ENCODE assay signal across 8 cellular contexts in genomic region chrX:53421125-53421524, GRCh38. TPM values are rescaled to one million over a fixed set of nuclear protein-coding genes. Genes with fewer than 3 reads are reported as not detected.
A peak's percentile ranks its signal among the peaks of the same experiment; 100 is the strongest.
DNase-seq lines count a peak whose midpoint lies in the region; ATAC-seq, FAIRE-seq and TF ChIP-seq lines count a peak whose summit lies in the region.

No MANE protein-coding gene starts in this region.

- DNase-seq in CD8-positive, alpha-beta memory T cell = no peak
- DNase-seq in M059J (ENCODE audit: low read depth) (peak; percentile 7), nephron progenitor cell (no peak), frontal cortex (ENCODE audit: low spot score in 2 of 2) (no peak), medulla oblongata (ENCODE audit: extremely low spot score) (no peak)
- DNase-seq in central memory CD4-positive, alpha-beta T cell = no peak

- TF ChIP-seq CTCF in nephron progenitor cell (IDR thresholded peaks at IDR 0.05) = no peak

- H3K27me3 Mint-ChIP-seq in CD8-positive, alpha-beta memory T cell = no peaks in the 10 kb centered on the region
- H3K27me3 Mint-ChIP-seq in nephron progenitor cell (ENCODE audit: low read depth, poor library complexity) = no peaks in the 10 kb centered on the region

- H3K9me3 Mint-ChIP-seq in CD8-positive, alpha-beta memory T cell = no peaks in the 10 kb centered on the region
- H3K9me3 Mint-ChIP-seq in nephron progenitor cell = peaks cover 58% of the 10 kb centered on the region

- peaks cover 32 to 40% (median 36%) of the 10 kb centered on the region in 3 donors for H3K4me1 Mint-ChIP-seq in CD8-positive, alpha-beta memory T cell
- peaks cover 29% of the 10 kb centered on the region for H3K4me1 Mint-ChIP-seq in nephron progenitor cell

- peaks cover 0 to 16% (median 1%) of the 10 kb centered on the region in 3 donors for H3K36me3 Mint-ChIP-seq in CD8-positive, alpha-beta memory T cell
- peaks cover 12% of the 10 kb centered on the region for H3K36me3 Mint-ChIP-seq in nephron progenitor cell (ENCODE audit: low read depth)

- H3K4me3 ChIP-seq in CD8-positive, alpha-beta memory T cell (ENCODE audit: low read length) = peak overlapping the region; percentile 82
- peak overlapping the region; percentile 82 to 90 for H3K4me3 ChIP-seq in duodenal mucosa (ENCODE audit: low read depth in 1 of 2, low read length in 2 of 2)

- no peak for FAIRE-seq in frontal cortex (lab: Jason Lieb, UNC)

- no peaks in the 10 kb centered on the region for H3K27me3 ChIP-seq in CD8-positive, alpha-beta memory T cell (ENCODE audit: insufficient read depth, low read length, poor library complexity, severe bottlenecking)
- H3K27me3 ChIP-seq in duodenal mucosa (ENCODE audit: control insufficient read depth in 1 of 2, insufficient read depth in 2 of 2, low read length in 2 of 2) = no peaks in the 10 kb centered on the region

- no peaks in the 10 kb centered on the region for H3K36me3 ChIP-seq in CD8-positive, alpha-beta memory T cell (ENCODE audit: insufficient read depth, low read length)
- H3K36me3 ChIP-seq in duodenal mucosa (ENCODE audit: control insufficient read depth in 1 of 2, insufficient read depth in 2 of 2, low read length in 2 of 2) = no peaks in the 10 kb centered on the region

- POLR2A ChIA-PET in CD8-positive, alpha-beta memory T cell (lab: Charles Lee) = interaction anchor here (1.6 kb wide), 1 partner anchor 133 kb away, joined by 3 read pairs; no protein-coding TSS in a partner anchor

- CTCF ChIA-PET in CD8-positive, alpha-beta memory T cell (lab: Charles Lee) = interaction anchor here (0.6 kb wide), 1 partner anchor 588 kb away, joined by 3 read pairs; no protein-coding TSS in a partner anchor

- H3K27ac Mint-ChIP-seq in CD8-positive, alpha-beta memory T cell = peak overlapping the region in 7 of 8 donors; percentile 88 to 100 (median 99)
- H3K27ac Mint-ChIP-seq in nephron progenitor cell = no peak overlapping the region

- H3K4me1 ChIP-seq in CD8-positive, alpha-beta memory T cell (ENCODE audit: insufficient read depth, low read length) = peaks cover 20% of the 10 kb centered on the region
- H3K4me1 ChIP-seq in duodenal mucosa (ENCODE audit: control insufficient read depth in 1 of 2, insufficient read depth in 2 of 2, low read length in 2 of 2) = peaks cover 10 to 19% of the 10 kb centered on the region in 2 donors

- H3K4me3 Mint-ChIP-seq in CD8-positive, alpha-beta memory T cell = peak overlapping the region; percentile 90 to 99 (median 94)
- peak overlapping the region; percentile 98 for H3K4me3 Mint-ChIP-seq in nephron progenitor cell

- peak overlapping the region; percentile 77 to 91 for H3K9ac ChIP-seq in duodenal mucosa (ENCODE audit: low read depth in 1 of 2, low read length in 2 of 2)

- peak overlapping the region; percentile 98 for H3K27ac ChIP-seq in CD8-positive, alpha-beta memory T cell (ENCODE audit: low read depth, low read length)
- H3K27ac ChIP-seq in duodenal mucosa (ENCODE audit: low read depth, low read length) = no peak overlapping the region

- no peak for ATAC-seq in GM19467 (IDR thresholded peaks at IDR 0.05; ENCODE audit: unreplicated experiment)

- no peaks in the 10 kb centered on the region for H3K9me3 ChIP-seq in CD8-positive, alpha-beta memory T cell (ENCODE audit: low read length)
- no peaks in the 10 kb centered on the region for H3K9me3 ChIP-seq in duodenal mucosa (ENCODE audit: control insufficient read depth in 1 of 2, low read length in 2 of 2)

RNA-seq across cellular contexts. Expression of gene SMC1A, which starts 1.3 kb away (rescaled TPM):
- total RNA-seq in CD8-positive, alpha-beta memory T cell = 100 to 1,000 TPM; 143 to 158 TPM
- 79.1 TPM for polyA plus RNA-seq in CD8-positive, alpha-beta memory T cell
- 34.4 and 80.2 TPM in 2 replicates for total RNA-seq in M059J (2014; rRNA removed; shearing (Covaris generic))
- total RNA-seq in frontal cortex = 13.9 TPM

RNA-seq across cellular contexts. Expression of gene RIBC1, which starts 1.5 kb away (rescaled TPM):
- 1 to 10 TPM; 1.2 TPM for total RNA-seq in CD8-positive, alpha-beta memory T cell
- 0.26 TPM for polyA plus RNA-seq in CD8-positive, alpha-beta memory T cell
- 0.94 and 2.2 TPM in 2 replicates for total RNA-seq in M059J (2014; rRNA removed; shearing (Covaris generic))
- 0.41 TPM for total RNA-seq in frontal cortex

RNA-seq across cellular contexts. Expression of gene HSD17B10, which starts 13.0 kb away (rescaled TPM):
- total RNA-seq in CD8-positive, alpha-beta memory T cell = 100 to 1,000 TPM; 150 to 155 TPM
- polyA plus RNA-seq in CD8-positive, alpha-beta memory T cell = 151 TPM
- 118 and 120 TPM in 2 replicates for total RNA-seq in M059J (2014; rRNA removed; shearing (Covaris generic))
- total RNA-seq in frontal cortex = 31.0 TPM
